In genomic region chr6:46422619-46423018, GRCh38 we compare ENCODE assay signal across 17 cellular contexts.
DNase-seq lines count a peak whose midpoint lies in the region; ATAC-seq, FAIRE-seq and TF ChIP-seq lines count a peak whose summit lies in the region.
"Had no signal": no experiment of that assay in that cellular context is flagged by ENCODE, and none has a peak within 500 bp of the region (broad histone marks: within the 10 kb centered on the region; RNA-seq: fewer than 3 reads in every experiment).

No MANE protein-coding gene starts in this region.

- no peak overlapping the region for H3K27ac Mint-ChIP-seq in nephron progenitor cell
- H3K27ac Mint-ChIP-seq: CD4-positive, alpha-beta memory T cell; HFFc6 had no signal

- H3K27ac ChIP-seq in GM12878 (ENCODE audit: control insufficient read depth, insufficient read depth) (no peak overlapping the region), heart right ventricle (peak overlapping the region in 7 of 10 donors; percentile 13 to 64 (median 50)), mesenchymal stem cell (ENCODE audit: low read length, poor library complexity, severe bottlenecking) (no peak overlapping the region), tibial artery (peak overlapping the region; percentile 50 to 53)
- H3K27ac ChIP-seq: C4-2B, HL-60 had no signal

- H4K91ac ChIP-seq in mesenchymal stem cell (ENCODE audit: low read length), result no peak overlapping the region

- CTCF ChIA-PET in GM12878 (lab: Yijun Ruan, JAX), result interaction anchor here (1.2 to 1.8 kb wide), 2 partner anchors 32 to 205 kb away, joined by 3 to 6 read pairs; no protein-coding TSS in a partner anchor

- H2BK12ac ChIP-seq in mesenchymal stem cell (ENCODE audit: low read length in 2 of 2), result no peak overlapping the region

- H3K4me1 Mint-ChIP-seq in nephron progenitor cell, result peaks cover 11% of the 10 kb centered on the region
- H3K4me1 Mint-ChIP-seq: CD4-positive, alpha-beta memory T cell had no signal

- TF ChIP-seq EP300 in GM12878 (IDR thresholded peaks at IDR 0.05; ENCODE audit: borderline replicate concordance in 1 of 2, control insufficient read depth in 1 of 2, low read depth in 2 of 2, low read length in 2 of 2), result no peak

- intact Hi-C loops in GM12878 (cut with micrococcal nuclease; ENCODE audit: unreplicated experiment), result loop anchor here (10.0 kb wide), 1 partner anchor 572 kb away; no protein-coding TSS in a partner anchor
- intact Hi-C loops in heart right ventricle (cut with DNase I), result loop anchor here in 6 of 10 donors (1.0 to 5.0 kb wide), 6 partner anchors 65 to 890 kb away; partner anchors contain the start of gene RCAN2 (in 3 of the 6)
- intact Hi-C loops in tibial artery (cut with DNase I; ENCODE audit: low total_unique reads), result loop anchor here (5.0 kb wide), 1 partner anchor 205 kb away; no protein-coding TSS in a partner anchor

- no peaks in the 10 kb centered on the region for H4K20me1 ChIP-seq in GM12878 (ENCODE audit: control insufficient read depth, insufficient read depth)

- H3K36me3 Mint-ChIP-seq in nephron progenitor cell (ENCODE audit: low read depth), result no peaks in the 10 kb centered on the region
- H3K36me3 Mint-ChIP-seq: CD4-positive, alpha-beta memory T cell had no signal

- no peak overlapping the region for H3K23ac ChIP-seq in mesenchymal stem cell (ENCODE audit: low read length in 2 of 2)

- H3K4me1 ChIP-seq in GM12878 (ENCODE audit: control insufficient read depth, insufficient read depth, low read length), result no peaks in the 10 kb centered on the region
- H3K4me1 ChIP-seq in heart right ventricle, result peaks cover 0 to 68% (median 24%) of the 10 kb centered on the region in 9 donors
- H3K4me1 ChIP-seq in mesenchymal stem cell (ENCODE audit: control insufficient read depth, insufficient read depth, low read depth, low read length), result no peaks in the 10 kb centered on the region
- peaks cover 0 to 85% (median 16%) of the 10 kb centered on the region in 4 donors for H3K4me1 ChIP-seq in tibial artery
- H3K4me1 ChIP-seq: BE2C had no signal

- no peaks in the 10 kb centered on the region for H3K36me3 ChIP-seq in GM12878 (ENCODE audit: control insufficient read depth in 2 of 2, insufficient read depth in 2 of 2, low read length in 1 of 2)
- peaks cover 0 to 4% (median 0%) of the 10 kb centered on the region in 9 donors for H3K36me3 ChIP-seq in heart right ventricle
- H3K36me3 ChIP-seq in mesenchymal stem cell (ENCODE audit: control insufficient read depth in 1 of 2, insufficient read depth in 2 of 2, low read depth in 1 of 2, low read length in 2 of 2), result no peaks in the 10 kb centered on the region
- H3K36me3 ChIP-seq in tibial artery, result peaks cover 0 to 5% (median 0%) of the 10 kb centered on the region in 3 donors
- H3K36me3 ChIP-seq: BE2C had no signal

- H2AFZ ChIP-seq in GM12878 (ENCODE audit: control insufficient read depth, low read depth, low read length) (no peak overlapping the region), mesenchymal stem cell (ENCODE audit: low read depth, low read length) (no peak overlapping the region)

- TF ChIP-seq CTCF in GM12878 (IDR thresholded peaks at IDR 0.05 in 2 of 3, conservative IDR thresholded peaks at IDR 0.05 in 1 of 3; ENCODE audit: control insufficient read depth in 2 of 3, extremely low read depth in 1 of 3, insufficient read depth in 1 of 3, low read depth in 3 of 3, low read length in 3 of 3), result no peak
- no peak for TF ChIP-seq CTCF in heart right ventricle (IDR thresholded peaks at IDR 0.05)
- TF ChIP-seq CTCF in tibial artery (IDR thresholded peaks at IDR 0.05), result no peak
- no peak for TF ChIP-seq CTCF in nephron progenitor cell (IDR thresholded peaks at IDR 0.05)

- H3K79me2 ChIP-seq in GM12878 (ENCODE audit: control insufficient read depth, insufficient read depth, low read length), result no peaks in the 10 kb centered on the region

- no peak overlapping the region for H3K4me2 ChIP-seq in GM12878 (ENCODE audit: control insufficient read depth, insufficient read depth)
- H3K4me2 ChIP-seq in mesenchymal stem cell (ENCODE audit: low read length, poor library complexity, severe bottlenecking), result no peak overlapping the region

- no peak overlapping the region for H3K4me3 ChIP-seq in GM12878
- H3K4me3 ChIP-seq in heart right ventricle, result no peak overlapping the region
- H3K4me3 ChIP-seq in mesenchymal stem cell (ENCODE audit: insufficient read depth in 1 of 2, low read depth in 1 of 2, low read length in 2 of 2), result no peak overlapping the region
- H3K4me3 ChIP-seq in tibial artery, result no peak overlapping the region

- H3K4ac ChIP-seq in mesenchymal stem cell (ENCODE audit: low read depth in 1 of 2, low read length in 2 of 2), result no peak overlapping the region

- DNase-seq in GM12878 (ENCODE audit: low read depth, low spot score), result no peak
- no peak for DNase-seq in heart right ventricle
- DNase-seq in mesenchymal stem cell, result no peak
- no peak for DNase-seq in tibial artery
- DNase-seq in nephron progenitor cell, result no peak
- no peak for DNase-seq in germinal center (ENCODE audit: low spot score)
- DNase-seq: BE2C; CD4-positive, alpha-beta memory T cell; DND-41; GDM1; HCEC 1CT; HFFc6 had no signal

- no peak overlapping the region for H2BK120ac ChIP-seq in mesenchymal stem cell (ENCODE audit: low read depth, low read length)

- H3K9me3 Mint-ChIP-seq in nephron progenitor cell, result no peaks in the 10 kb centered on the region
- H3K9me3 Mint-ChIP-seq: CD4-positive, alpha-beta memory T cell; HFFc6 had no signal

- no peak overlapping the region for H2BK5ac ChIP-seq in mesenchymal stem cell (ENCODE audit: low read depth, low read length, poor library complexity, severe bottlenecking)

- peak overlapping the region; percentile 62 for H2AK5ac ChIP-seq in mesenchymal stem cell (ENCODE audit: low read length, severe bottlenecking)

- POLR2A ChIA-PET in GM12878 (lab: Charles Lee), result no interaction called here

- no peaks in the 10 kb centered on the region for H3K79me1 ChIP-seq in mesenchymal stem cell (replicated peaks; ENCODE audit: low read length, poor library complexity, severe bottlenecking)

- TF ChIP-seq RAD21 in GM12878 (IDR thresholded peaks at IDR 0.05; ENCODE audit: insufficient read depth, low read depth, low read length), result no peak

- in situ Hi-C loops in GM12878 (cut with MboI), result loop anchor here (10.0 kb wide), 1 partner anchor 352 kb away; no protein-coding TSS in a partner anchor

- TF ChIP-seq POLR2A in GM12878 (IDR thresholded peaks at IDR 0.05; ENCODE audit: low read depth, low read length), result no peak

- H4K8ac ChIP-seq in mesenchymal stem cell (ENCODE audit: low read length), result no peak overlapping the region

- no peak overlapping the region for H3K9ac ChIP-seq in GM12878 (ENCODE audit: control insufficient read depth, insufficient read depth, low read length)
- no peak overlapping the region for H3K9ac ChIP-seq in mesenchymal stem cell (ENCODE audit: low read length)

- H3K18ac ChIP-seq in mesenchymal stem cell (ENCODE audit: low read depth in 1 of 2, low read length in 2 of 2), result no peak overlapping the region

- no peaks in the 10 kb centered on the region for H3K27me3 ChIP-seq in GM12878 (replicated peaks in 1 of 2; ENCODE audit: control insufficient read depth in 2 of 2, insufficient read depth in 2 of 2, low read length in 1 of 2)
- H3K27me3 ChIP-seq in heart right ventricle, result no peaks in the 10 kb centered on the region
- no peaks in the 10 kb centered on the region for H3K27me3 ChIP-seq in mesenchymal stem cell (ENCODE audit: control insufficient read depth in 1 of 2, insufficient read depth in 1 of 2, low read length in 2 of 2)
- no peaks in the 10 kb centered on the region for H3K27me3 ChIP-seq in tibial artery
- H3K27me3 ChIP-seq: BE2C had no signal

- no peak overlapping the region for H3K14ac ChIP-seq in mesenchymal stem cell (ENCODE audit: low read length in 2 of 2)

- H3K9me3 ChIP-seq in GM12878 (replicated peaks; ENCODE audit: control insufficient read depth, insufficient read depth, low read length), result no peaks in the 10 kb centered on the region
- no peaks in the 10 kb centered on the region for H3K9me3 ChIP-seq in heart right ventricle
- no peaks in the 10 kb centered on the region for H3K9me3 ChIP-seq in mesenchymal stem cell (ENCODE audit: control insufficient read depth, low read length)
- H3K9me3 ChIP-seq in tibial artery, result no peaks in the 10 kb centered on the region
- H3K9me3 ChIP-seq: BE2C had no signal

- RAD21 ChIA-PET in GM12878 (lab: Charles Lee; ENCODE audit: unreplicated experiment), result interaction anchor here (0.6 to 1.5 kb wide), 2 partner anchors 10 to 332 kb away, joined by 3 to 4 read pairs; no protein-coding TSS in a partner anchor

- no peaks in the 10 kb centered on the region for H3K27me3 Mint-ChIP-seq in nephron progenitor cell (ENCODE audit: low read depth, poor library complexity)

- no TSS peak for BruUV-seq in GM12878 (replicated peaks; lab: Mats Ljungman, UMichigan)

- H3K4me3 Mint-ChIP-seq in nephron progenitor cell, result no peak overlapping the region
- H3K4me3 Mint-ChIP-seq: CD4-positive, alpha-beta memory T cell; HFFc6 had no signal

- H2BK15ac ChIP-seq in mesenchymal stem cell (ENCODE audit: low read depth, poor library complexity, severe bottlenecking), result no peak overlapping the region

- SMC1A ChIA-PET in GM12878 (lab: Charles Lee; ENCODE audit: uncharacterized antibody, unreplicated experiment), result interaction anchor here (1.2 kb wide), 1 partner anchor 13 kb away, joined by 3 read pairs; no protein-coding TSS in a partner anchor

- ATAC-seq in GM12878, result no peak
- peak in 3 of 8 donors; percentile 14 to 39 (median 37) for ATAC-seq in heart right ventricle
- ATAC-seq in HG02981 (IDR thresholded peaks at IDR 0.05; ENCODE audit: unreplicated experiment), result no peak

- peak; percentile 27 for FAIRE-seq in GM12878 (lab: Jason Lieb, UNC)
- FAIRE-seq: A204.1, D721Med had no signal

TF ChIP-seq in GM12878, 131 proteins besides CTCF, POLR2A, EP300 and RAD21 (continues in another document):
- TF ChIP-seq MXI1 (IDR thresholded peaks at IDR 0.05; ENCODE audit: low read depth, low read length), result no peak
- TF ChIP-seq HDGF (IDR thresholded peaks at IDR 0.05), result no peak
- no peak for TF ChIP-seq CBX3 (IDR thresholded peaks at IDR 0.05; ENCODE audit: borderline replicate concordance, low read depth)
- no peak for TF ChIP-seq KDM1A (IDR thresholded peaks at IDR 0.05; ENCODE audit: borderline replicate concordance)
- no peak for TF ChIP-seq CHD1 (IDR thresholded peaks at IDR 0.05; ENCODE audit: low read depth, low read length)
- no peak for TF ChIP-seq JUNB (IDR thresholded peaks at IDR 0.05)
- TF ChIP-seq STAT1 (conservative IDR thresholded peaks at IDR 0.05), result no peak
- no peak for TF ChIP-seq CREM (IDR thresholded peaks at IDR 0.05; ENCODE audit: low read depth)
- no peak for TF ChIP-seq BMI1 (IDR thresholded peaks at IDR 0.05; ENCODE audit: borderline replicate concordance)
- no peak for TF ChIP-seq MYB (IDR thresholded peaks at IDR 0.05; ENCODE audit: borderline replicate concordance, low read depth, low read length)
- TF ChIP-seq ASH2L (IDR thresholded peaks at IDR 0.05; ENCODE audit: borderline replicate concordance, low read depth), result no peak
- TF ChIP-seq BHLHE40 (IDR thresholded peaks at IDR 0.05; ENCODE audit: borderline replicate concordance in 1 of 2, low read depth in 2 of 2, low read length in 1 of 2), result no peak
- no peak for TF ChIP-seq HDAC6 (IDR thresholded peaks at IDR 0.05; ENCODE audit: unreplicated experiment)

Comparison
In these comparisons a context has a peak if more than half of its experiments do, and no peak if none do; other contexts are left out.
1. H3K27ac ChIP-seq: peak in heart right ventricle (7 of 10) and tibial artery (2 of 2); none in GM12878 (single experiment) and mesenchymal stem cell (single experiment).